8 cellular contexts compared by ENCODE assay signal in genomic region chr5:87121315-87122170, GRCh38.
DNase-seq lines count a peak whose midpoint lies in the region; ATAC-seq and TF ChIP-seq lines count a peak whose summit lies in the region.

No MANE protein-coding gene starts in this region.

- H3K27ac Mint-ChIP-seq in activated T-helper 17 cell treated with anti-CD3 and anti-CD28 coated beads, Interleukin-2, amount 50 U/mL, for 72 hours = peak overlapping the region; percentile 68
- peak overlapping the region; percentile 53 for H3K27ac Mint-ChIP-seq in glutamatergic neuron (ENCODE audit: unreplicated experiment)

- no peak for TF ChIP-seq POLR2A in NB4 (IDR thresholded peaks at IDR 0.05; ENCODE audit: extremely low read depth, insufficient read length)

- H3K36me3 Mint-ChIP-seq in activated T-helper 17 cell treated with anti-CD3 and anti-CD28 coated beads, Interleukin-2, amount 50 U/mL, for 72 hours (ENCODE audit: low read depth) = no peaks in the 10 kb centered on the region
- H3K36me3 Mint-ChIP-seq in glutamatergic neuron (ENCODE audit: unreplicated experiment) = no peaks in the 10 kb centered on the region

- H3K4me3 Mint-ChIP-seq in activated T-helper 17 cell treated with anti-CD3 and anti-CD28 coated beads, Interleukin-2, amount 50 U/mL, for 72 hours = peak overlapping the region; percentile 46
- H3K4me3 Mint-ChIP-seq in glutamatergic neuron (ENCODE audit: unreplicated experiment) = no peak overlapping the region

- peak; percentile 77 for ATAC-seq in GM18508 (IDR thresholded peaks at IDR 0.05; ENCODE audit: insufficient read depth, unreplicated experiment)
- peak; percentile 83 for ATAC-seq in HG02642 (IDR thresholded peaks at IDR 0.05; ENCODE audit: poor library complexity, unreplicated experiment)
- ATAC-seq in activated T-helper 17 cell treated with anti-CD3 and anti-CD28 coated beads, Interleukin-2, amount 50 U/mL, for 72 hours (replicated peaks) = peak; percentile 65

- no peaks in the 10 kb centered on the region for H3K9me3 Mint-ChIP-seq in activated T-helper 17 cell treated with anti-CD3 and anti-CD28 coated beads, Interleukin-2, amount 50 U/mL, for 72 hours
- no peaks in the 10 kb centered on the region for H3K9me3 Mint-ChIP-seq in glutamatergic neuron (ENCODE audit: unreplicated experiment)

- no peaks in the 10 kb centered on the region for H3K27me3 Mint-ChIP-seq in activated T-helper 17 cell treated with anti-CD3 and anti-CD28 coated beads, Interleukin-2, amount 50 U/mL, for 72 hours
- H3K27me3 Mint-ChIP-seq in glutamatergic neuron (ENCODE audit: unreplicated experiment) = peaks cover 4% of the 10 kb centered on the region

- TF ChIP-seq CTCF in NB4 (IDR thresholded peaks at IDR 0.05; ENCODE audit: low read depth, low read length) = no peak
- no peak for TF ChIP-seq CTCF in glutamatergic neuron (IDR thresholded peaks at IDR 0.05; ENCODE audit: partially characterized antibody, unreplicated experiment)

- H3K4me3 ChIP-seq in NB4 (ENCODE audit: low read depth, low read length) = peak overlapping the region; percentile 39

- DNase-seq in NB4 (ENCODE audit: low read depth) = peak; percentile 87
- DNase-seq in glutamatergic neuron = no peak
- DNase-seq in stimulated activated CD8-positive, alpha-beta memory T cell treated with anti-CD3 and anti-CD28 coated beads, Interleukin-2, amount 100 ng/mL, for 48 hours (ENCODE audit: low read depth in 2 of 2) = peak; percentile 5 to 8
- no peak for DNase-seq in GM19238 (ENCODE audit: insufficient read length, low spot score)
- DNase-seq in DMS153 (lab: John Stamatoyannopoulos, UW) = no peak

- H3K4me1 Mint-ChIP-seq in activated T-helper 17 cell treated with anti-CD3 and anti-CD28 coated beads, Interleukin-2, amount 50 U/mL, for 72 hours = peaks cover 34% of the 10 kb centered on the region
- peaks cover 17% of the 10 kb centered on the region for H3K4me1 Mint-ChIP-seq in glutamatergic neuron (ENCODE audit: low read depth, unreplicated experiment)

Comparison
In these comparisons a context has a peak if more than half of its experiments do, and no peak if none do; other contexts are left out.
1. DNase-seq: peak in NB4 (single experiment) and stimulated activated CD8-positive, alpha-beta memory T cell treated with anti-CD3 and anti-CD28 coated beads, Interleukin-2, amount 100 ng/mL, for 48 hours (2 of 2); none in glutamatergic neuron (single experiment), GM19238 (single experiment) and DMS153 (single experiment).
2. Peak in every context shown above with its lines, with median percentiles within 50 percentile points of each other: ATAC-seq.